Comparison of ENCODE assay signal across 16 cellular contexts in genomic region chr5:67437905-67438845, GRCh38.
DNase-seq lines count a peak whose midpoint lies in the region; ATAC-seq and TF ChIP-seq lines count a peak whose summit lies in the region.
"Had no signal": no experiment of that assay in that cellular context is flagged by ENCODE, and none has a peak within 500 bp of the region (broad histone marks: within the 10 kb centered on the region; RNA-seq: fewer than 3 reads in every experiment).

No MANE protein-coding gene starts in this region.

- no peak for TF ChIP-seq POLR2A in prostate gland (IDR thresholded peaks at IDR 0.05)

- no peaks in the 10 kb centered on the region for H3K27me3 Mint-ChIP-seq in activated T-helper 17 cell treated with anti-CD3 and anti-CD28 coated beads, Interleukin-2, amount 50 U/mL, for 72 hours
- H3K27me3 Mint-ChIP-seq in naive thymus-derived CD8-positive, alpha-beta T cell, result no peaks in the 10 kb centered on the region

- no peaks in the 10 kb centered on the region for H3K9me3 Mint-ChIP-seq in activated T-helper 17 cell treated with anti-CD3 and anti-CD28 coated beads, Interleukin-2, amount 50 U/mL, for 72 hours
- peaks cover 0 to 2% (median 0%) of the 10 kb centered on the region in 9 donors for H3K9me3 Mint-ChIP-seq in naive thymus-derived CD8-positive, alpha-beta T cell

- H3K4me2 ChIP-seq in hepatocyte, result no peak overlapping the region

- no peak for ATAC-seq in activated T-helper 17 cell treated with anti-CD3 and anti-CD28 coated beads, Interleukin-2, amount 50 U/mL, for 72 hours (replicated peaks)
- no peak for ATAC-seq in naive thymus-derived CD8-positive, alpha-beta T cell
- ATAC-seq: K562 had no signal

- no peak overlapping the region for H2AFZ ChIP-seq in hepatocyte

- H3K9me2 ChIP-seq in hepatocyte (replicated peaks; ENCODE audit: insufficient read depth), result no peaks in the 10 kb centered on the region

- intact Hi-C loops in prostate gland (cut with DNase I), result no loop called here

- peaks cover 10% of the 10 kb centered on the region for H3K4me1 ChIP-seq in hepatocyte (ENCODE audit: insufficient read depth)
- no peaks in the 10 kb centered on the region for H3K4me1 ChIP-seq in prostate gland (replicated peaks)
- H3K4me1 ChIP-seq: SJSA1 had no signal

- H3K27ac ChIP-seq in hepatocyte, result peak overlapping the region; percentile 50
- H3K27ac ChIP-seq in prostate gland, result no peak overlapping the region
- H3K27ac ChIP-seq: BLaER1 treated with 17β-estradiol and CSF1 and Interleukin-3, amounts not matched to agents 10 nM and 100 nM; SJSA1 had no signal

- H3K9me3 ChIP-seq in hepatocyte (ENCODE audit: low read depth) (no peaks in the 10 kb centered on the region), prostate gland (no peaks in the 10 kb centered on the region)
- H3K9me3 ChIP-seq: BLaER1 treated with 17β-estradiol and CSF1 and Interleukin-3, amounts not matched to agents 10 nM and 100 nM; SJSA1 had no signal

- no peaks in the 10 kb centered on the region for H3K4me1 Mint-ChIP-seq in activated T-helper 17 cell treated with anti-CD3 and anti-CD28 coated beads, Interleukin-2, amount 50 U/mL, for 72 hours
- H3K4me1 Mint-ChIP-seq in naive thymus-derived CD8-positive, alpha-beta T cell, result peaks cover 0 to 2% (median 0%) of the 10 kb centered on the region in 4 donors

- H3K79me2 ChIP-seq in hepatocyte, result no peaks in the 10 kb centered on the region

- H3K36me3 Mint-ChIP-seq in activated T-helper 17 cell treated with anti-CD3 and anti-CD28 coated beads, Interleukin-2, amount 50 U/mL, for 72 hours (ENCODE audit: low read depth), result no peaks in the 10 kb centered on the region
- H3K36me3 Mint-ChIP-seq in naive thymus-derived CD8-positive, alpha-beta T cell, result no peaks in the 10 kb centered on the region

- TF ChIP-seq CTCF in choroid plexus epithelial cell (conservative IDR thresholded peaks at IDR 0.05; ENCODE audit: low read depth, low read length), result no peak
- no peak for TF ChIP-seq CTCF in hepatocyte (IDR thresholded peaks at IDR 0.05; ENCODE audit: poor library complexity)
- TF ChIP-seq CTCF in prostate gland (IDR thresholded peaks at IDR 0.05), result no peak

- no peaks in the 10 kb centered on the region for H4K20me1 ChIP-seq in hepatocyte (ENCODE audit: insufficient read depth, poor library complexity, severe bottlenecking)
- H4K20me1 ChIP-seq: BLaER1 treated with 17β-estradiol and CSF1 and Interleukin-3, amounts not matched to agents 10 nM and 100 nM had no signal

- H3K27me3 ChIP-seq in hepatocyte (no peaks in the 10 kb centered on the region), prostate gland (replicated peaks; ENCODE audit: insufficient read depth) (no peaks in the 10 kb centered on the region)
- H3K27me3 ChIP-seq: BLaER1 treated with 17β-estradiol and CSF1 and Interleukin-3, amounts not matched to agents 10 nM and 100 nM; SJSA1 had no signal

- no peak overlapping the region for H3K4me3 Mint-ChIP-seq in activated T-helper 17 cell treated with anti-CD3 and anti-CD28 coated beads, Interleukin-2, amount 50 U/mL, for 72 hours
- H3K4me3 Mint-ChIP-seq in naive thymus-derived CD8-positive, alpha-beta T cell, result no peak overlapping the region

- H3K36me3 ChIP-seq in hepatocyte (replicated peaks; ENCODE audit: insufficient read depth, low read depth), result no peaks in the 10 kb centered on the region
- no peaks in the 10 kb centered on the region for H3K36me3 ChIP-seq in prostate gland
- H3K36me3 ChIP-seq: BLaER1 treated with 17β-estradiol and CSF1 and Interleukin-3, amounts not matched to agents 10 nM and 100 nM; SJSA1 had no signal

- H3K27ac Mint-ChIP-seq in activated T-helper 17 cell treated with anti-CD3 and anti-CD28 coated beads, Interleukin-2, amount 50 U/mL, for 72 hours, result no peak overlapping the region
- no peak overlapping the region for H3K27ac Mint-ChIP-seq in naive thymus-derived CD8-positive, alpha-beta T cell

- peak; percentile 17 for DNase-seq in NCI-H82 (lab: John Stamatoyannopoulos, UW)
- DNase-seq in NCI-H82 treated with DMSO at 0.1 percent for 48 hours (lab: John Stamatoyannopoulos, UW; ENCODE audit: unreplicated experiment), result no peak
- peak; percentile 21 for DNase-seq in choroid plexus epithelial cell (ENCODE audit: low read depth)
- DNase-seq in hepatocyte (ENCODE audit: low spot score), result peak; percentile 8
- no peak for DNase-seq in NK-92 treated with Interleukin-12 subunit alpha and Interleukin-12 subunit beta, amount 100 ng/mL, for 24 hours (lab: John Stamatoyannopoulos, UW)
- DNase-seq in naive thymus-derived CD8-positive, alpha-beta T cell, result no peak
- DNase-seq in prostate gland (ENCODE audit: low spot score), result no peak
- DNase-seq: 8988T, NCI-H1092, NCI-H1694, NCI-H446, NCI-H774 had no signal

- 53% methylated on average over 6 of the region's 6 CpGs for WGBS in hepatocyte (ENCODE audit: low lambda C conversion rate, missing lambda C conversion rate)
- WGBS in prostate gland, result 62% methylated on average over 6 of the region's 6 CpGs

- H3K4me3 ChIP-seq in choroid plexus epithelial cell (ENCODE audit: low read depth, low read length), result no peak overlapping the region
- H3K4me3 ChIP-seq in hepatocyte, result no peak overlapping the region
- no peak overlapping the region for H3K4me3 ChIP-seq in prostate gland
- H3K4me3 ChIP-seq: BLaER1 treated with 17β-estradiol and CSF1 and Interleukin-3, amounts not matched to agents 10 nM and 100 nM; K562; SJSA1 had no signal

- POLR2A ChIA-PET in naive thymus-derived CD8-positive, alpha-beta T cell (lab: Charles Lee), result no interaction called here

Comparison
In these comparisons a context has a peak if more than half of its experiments do, and no peak if none do; other contexts are left out.
1. DNase-seq: peak in NCI-H82 (single experiment), choroid plexus epithelial cell (single experiment) and hepatocyte (single experiment); none in NCI-H82 treated with DMSO at 0.1 percent for 48 hours (single experiment), NK-92 treated with Interleukin-12 subunit alpha and Interleukin-12 subunit beta, amount 100 ng/mL, for 24 hours (single experiment), naive thymus-derived CD8-positive, alpha-beta T cell (0 of 10) and prostate gland (single experiment).